ENCODE assay signal across 27 cellular contexts in genomic region chr10:1009947-1010346, GRCh38. TPM values are rescaled to one million over a fixed set of nuclear protein-coding genes. Genes with fewer than 3 reads are reported as not detected.
"Had no signal": no experiment of that assay in that cellular context is flagged by ENCODE, and none has a peak within 500 bp of the region (broad histone marks: within the 10 kb centered on the region; RNA-seq: fewer than 3 reads in every experiment).

No MANE protein-coding gene starts in this region.

RNA-seq across cellular contexts. Expression of gene IDI2, which starts 15.7 kb away (rescaled TPM):
- total RNA-seq: activated CD8-positive, alpha-beta memory T cell treated with anti-CD3 and anti-CD28 coated beads for 36 hours; activated naive CD8-positive, alpha-beta T cell treated with anti-CD3 and anti-CD28 coated beads for 36 hours; ascending aorta; cardiac muscle cell; cerebellum; endothelial cell of umbilical vein; fibroblast of lung; fibroblast of villous mesenchyme; gastroesophageal sphincter; left cardiac atrium; left ventricle myocardium superior; lung microvascular endothelial cell; mesenteric fat pad; mucosa of descending colon; myocyte; ovary; progenitor cell of endocrine pancreas; renal cortical epithelial cell; right lobe of liver; skeletal muscle tissue; thyroid gland; upper lobe of left lung; vagina; WTC11 had no signal
- polyA plus RNA-seq: cardiac muscle cell, endothelial cell of umbilical vein, esophagus, fibroblast of lung, keratinocyte, ovary, stomach had no signal
